22 cellular contexts compared by ENCODE assay signal in the genomic region with DNA sequence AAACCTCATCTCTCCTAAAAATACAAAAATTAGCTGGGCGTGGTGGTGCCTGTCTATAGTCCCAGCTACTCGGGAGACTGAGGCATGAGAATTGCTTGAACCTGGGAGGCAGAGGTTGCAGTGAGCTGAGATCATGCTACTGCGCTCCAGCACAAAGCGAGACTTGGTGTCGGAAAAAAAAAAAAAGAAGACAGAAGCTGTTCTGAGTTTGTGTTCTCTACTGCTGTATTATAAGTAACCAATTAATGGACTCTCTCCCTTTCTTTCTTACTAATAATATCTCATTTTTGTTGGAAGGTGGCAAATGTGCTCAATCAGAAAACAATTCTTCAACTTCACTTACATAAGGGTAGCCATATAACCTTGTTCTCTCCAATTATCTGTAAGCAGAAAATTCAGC. TPM values are rescaled to one million over a fixed set of nuclear protein-coding genes. Genes with fewer than 3 reads are reported as not detected.
DNase-seq lines count a peak whose midpoint lies in the region; ATAC-seq and TF ChIP-seq lines count a peak whose summit lies in the region.
"Had no signal": no experiment of that assay in that cellular context is flagged by ENCODE, and none has a peak within 500 bp of the region (broad histone marks: within the 10 kb centered on the region; RNA-seq: fewer than 3 reads in every experiment).

No MANE protein-coding gene starts in this region.

- H3K36me3 ChIP-seq in DND-41 (ENCODE audit: insufficient read depth, low read length) = peaks cover 12% of the 10 kb centered on the region
- H3K36me3 ChIP-seq in naive thymus-derived CD4-positive, alpha-beta T cell (ENCODE audit: control insufficient read depth in 2 of 3, insufficient read depth in 3 of 3, low read length in 3 of 3) = no peaks in the 10 kb centered on the region
- H3K36me3 ChIP-seq: adrenal gland, upper lobe of left lung had no signal

- no peak for DNase-seq in T-helper 2 cell treated with Interferon-gamma antibody and Interleukin-4, amounts not matched to agents 5 μg/mL and 100 μg/mL, for 36 hours (ENCODE audit: low spot score)
- DNase-seq in T-helper 2 cell (no peak), DND-41 (no peak), activated gamma-delta T cell (lab: John Stamatoyannopoulos, UW) (no peak), glutamatergic neuron (no peak)
- no peak for DNase-seq in activated naive CD8-positive, alpha-beta T cell treated with anti-CD3 and anti-CD28 coated beads, Interleukin-2, amount 50 U/mL, for 24 hours
- no peak for DNase-seq in naive thymus-derived CD4-positive, alpha-beta T cell
- DNase-seq: activated CD4-positive, alpha-beta T cell treated with anti-CD3 and anti-CD28 coated beads for 4 hours; adrenal gland; AML-193; MM.1S; NCI-H1436 treated with DMSO at 0.1 percent for 48 hours; NCI-H2171 treated with DMSO at 0.1 percent for 48 hours; nucleus accumbens; retina; spleen; stimulated activated CD4-positive, alpha-beta T cell treated with anti-CD3 and anti-CD28 coated beads, Interleukin-4, amount 100 ng/mL, for 24 hours; upper lobe of left lung had no signal

- intact Hi-C loops in naive thymus-derived CD4-positive, alpha-beta T cell (cut with micrococcal nuclease) = loop anchor here (2.0 kb wide), 3 partner anchors 14 to 164 kb away; a partner anchor contains a TSS

- H3K4me2 ChIP-seq in DND-41 (ENCODE audit: insufficient read depth, low read length) = 0 out of 2 replicates have a peak overlapping the region, but pooled peaks have one; percentile 12
- H3K4me2 ChIP-seq: GM23338 had no signal

- no peak for ATAC-seq in DND-41 (ENCODE audit: insufficient read depth, low read depth)
- no peak for ATAC-seq in activated naive CD8-positive, alpha-beta T cell treated with anti-CD3 and anti-CD28 coated beads, Interleukin-2, amount 50 U/mL, for 24 hours
- no peak for ATAC-seq in naive thymus-derived CD4-positive, alpha-beta T cell
- ATAC-seq in HG02981 (IDR thresholded peaks at IDR 0.05; ENCODE audit: unreplicated experiment) = no peak
- ATAC-seq: GM23338 had no signal

- H3K9me3 ChIP-seq in DND-41 (ENCODE audit: insufficient read depth, low read length, severe bottlenecking) = no peaks in the 10 kb centered on the region
- H3K9me3 ChIP-seq in naive thymus-derived CD4-positive, alpha-beta T cell (ENCODE audit: control insufficient read depth in 2 of 3, low read length in 3 of 3) = no peaks in the 10 kb centered on the region
- H3K9me3 ChIP-seq: adrenal gland, spleen, upper lobe of left lung had no signal

- CTCF ChIA-PET in naive thymus-derived CD4-positive, alpha-beta T cell (lab: Charles Lee) = interaction anchor here (0.9 to 1.6 kb wide), 3 partner anchors 14 to 209 kb away, joined by 3 to 9 read pairs (median 5); no protein-coding TSS in a partner anchor

- POLR2A ChIA-PET in naive thymus-derived CD4-positive, alpha-beta T cell (lab: Charles Lee) = interaction anchor here (1.3 to 5.1 kb wide), 3 partner anchors 8 to 164 kb away, joined by 3 to 41 read pairs (median 11); a partner anchor contains a TSS

- H3K27ac Mint-ChIP-seq in T-helper 2 cell treated with Interferon-gamma antibody and Interleukin-4, amounts not matched to agents 5 μg/mL and 100 μg/mL, for 36 hours = peak overlapping the region; percentile 22
- peak overlapping the region; percentile 49 for H3K27ac Mint-ChIP-seq in activated naive CD8-positive, alpha-beta T cell treated with anti-CD3 and anti-CD28 coated beads, Interleukin-2, amount 50 U/mL, for 24 hours
- H3K27ac Mint-ChIP-seq in naive thymus-derived CD4-positive, alpha-beta T cell = peak overlapping the region; percentile 27 to 90 (median 76)
- no peak overlapping the region for H3K27ac Mint-ChIP-seq in glutamatergic neuron (ENCODE audit: unreplicated experiment)
- H3K27ac Mint-ChIP-seq: dendritic cell treated with granulocyte-macrophage colony-stimulating factor and Interleukin-4, amounts not matched to agents 40 ng/mL and 50 ng/mL, for 4 days; GM23338 had no signal

- H3K4me3 ChIP-seq in DND-41 (ENCODE audit: low read depth in 1 of 2, low read length in 2 of 2) = no peak overlapping the region
- no peak overlapping the region for H3K4me3 ChIP-seq in naive thymus-derived CD4-positive, alpha-beta T cell (ENCODE audit: low read length)
- H3K4me3 ChIP-seq: adrenal gland, GM23338, spleen, upper lobe of left lung had no signal

- H3K9me3 Mint-ChIP-seq in T-helper 2 cell treated with Interferon-gamma antibody and Interleukin-4, amounts not matched to agents 5 μg/mL and 100 μg/mL, for 36 hours = no peaks in the 10 kb centered on the region
- H3K9me3 Mint-ChIP-seq in activated naive CD8-positive, alpha-beta T cell treated with anti-CD3 and anti-CD28 coated beads, Interleukin-2, amount 50 U/mL, for 24 hours = no peaks in the 10 kb centered on the region
- no peaks in the 10 kb centered on the region for H3K9me3 Mint-ChIP-seq in naive thymus-derived CD4-positive, alpha-beta T cell
- H3K9me3 Mint-ChIP-seq in glutamatergic neuron (ENCODE audit: unreplicated experiment) = no peaks in the 10 kb centered on the region
- H3K9me3 Mint-ChIP-seq: dendritic cell treated with granulocyte-macrophage colony-stimulating factor and Interleukin-4, amounts not matched to agents 40 ng/mL and 50 ng/mL, for 4 days; GM23338 had no signal

- H3K4me1 ChIP-seq in DND-41 (ENCODE audit: insufficient read depth, low read length) = peaks cover 43% of the 10 kb centered on the region
- peaks cover 18 to 27% of the 10 kb centered on the region in 2 donors for H3K4me1 ChIP-seq in naive thymus-derived CD4-positive, alpha-beta T cell (ENCODE audit: control insufficient read depth in 2 of 2, insufficient read depth in 2 of 2, low read length in 2 of 2)

- H3K79me2 ChIP-seq in DND-41 (ENCODE audit: insufficient read depth, low read length) = peaks cover 100% of the 10 kb centered on the region

- H3K27ac ChIP-seq in DND-41 (ENCODE audit: low read length) = no peak overlapping the region
- peak overlapping the region; percentile 3 for H3K27ac ChIP-seq in naive thymus-derived CD4-positive, alpha-beta T cell (ENCODE audit: low read depth, low read length)
- H3K27ac ChIP-seq: 22Rv1, adrenal gland had no signal

- H3K4me1 Mint-ChIP-seq in T-helper 2 cell treated with Interferon-gamma antibody and Interleukin-4, amounts not matched to agents 5 μg/mL and 100 μg/mL, for 36 hours (ENCODE audit: low read depth) = peaks cover 50% of the 10 kb centered on the region
- peaks cover 78% of the 10 kb centered on the region for H3K4me1 Mint-ChIP-seq in activated naive CD8-positive, alpha-beta T cell treated with anti-CD3 and anti-CD28 coated beads, Interleukin-2, amount 50 U/mL, for 24 hours
- peaks cover 26 to 92% (median 81%) of the 10 kb centered on the region in 7 donors for H3K4me1 Mint-ChIP-seq in naive thymus-derived CD4-positive, alpha-beta T cell
- H3K4me1 Mint-ChIP-seq in glutamatergic neuron (ENCODE audit: low read depth, unreplicated experiment) = no peaks in the 10 kb centered on the region

- TF ChIP-seq CTCF in DND-41 (IDR thresholded peaks at IDR 0.05; ENCODE audit: borderline replicate concordance, extremely low read depth, low read length, poor library complexity, severe bottlenecking) (no peak), glutamatergic neuron (IDR thresholded peaks at IDR 0.05; ENCODE audit: partially characterized antibody, unreplicated experiment) (no peak)

- peaks cover 76% of the 10 kb centered on the region for H4K20me1 ChIP-seq in DND-41 (ENCODE audit: insufficient read depth, low read length)

- H3K36me3 Mint-ChIP-seq in T-helper 2 cell treated with Interferon-gamma antibody and Interleukin-4, amounts not matched to agents 5 μg/mL and 100 μg/mL, for 36 hours (ENCODE audit: low read depth) = peaks cover 14% of the 10 kb centered on the region
- peaks cover 17% of the 10 kb centered on the region for H3K36me3 Mint-ChIP-seq in activated naive CD8-positive, alpha-beta T cell treated with anti-CD3 and anti-CD28 coated beads, Interleukin-2, amount 50 U/mL, for 24 hours (ENCODE audit: low read depth)
- H3K36me3 Mint-ChIP-seq in naive thymus-derived CD4-positive, alpha-beta T cell = peaks cover 0 to 10% (median 5%) of the 10 kb centered on the region in 5 donors
- H3K36me3 Mint-ChIP-seq in glutamatergic neuron (ENCODE audit: unreplicated experiment) = no peaks in the 10 kb centered on the region

- no peaks in the 10 kb centered on the region for H3K27me3 ChIP-seq in DND-41 (ENCODE audit: insufficient read depth, low read length, poor library complexity)
- H3K27me3 ChIP-seq in naive thymus-derived CD4-positive, alpha-beta T cell (ENCODE audit: control insufficient read depth in 2 of 2, insufficient read depth in 2 of 2, low read length in 2 of 2) = no peaks in the 10 kb centered on the region
- H3K27me3 ChIP-seq: adrenal gland, spleen, upper lobe of left lung had no signal

- H3K27me3 Mint-ChIP-seq in T-helper 2 cell treated with Interferon-gamma antibody and Interleukin-4, amounts not matched to agents 5 μg/mL and 100 μg/mL, for 36 hours (ENCODE audit: low read depth) = no peaks in the 10 kb centered on the region
- H3K27me3 Mint-ChIP-seq in activated naive CD8-positive, alpha-beta T cell treated with anti-CD3 and anti-CD28 coated beads, Interleukin-2, amount 50 U/mL, for 24 hours = no peaks in the 10 kb centered on the region
- no peaks in the 10 kb centered on the region for H3K27me3 Mint-ChIP-seq in naive thymus-derived CD4-positive, alpha-beta T cell
- H3K27me3 Mint-ChIP-seq in glutamatergic neuron (ENCODE audit: unreplicated experiment) = no peaks in the 10 kb centered on the region
- H3K27me3 Mint-ChIP-seq: dendritic cell treated with granulocyte-macrophage colony-stimulating factor and Interleukin-4, amounts not matched to agents 40 ng/mL and 50 ng/mL, for 4 days had no signal

- no peak overlapping the region for H3K9ac ChIP-seq in DND-41 (ENCODE audit: low read depth, low read length)

- H2AFZ ChIP-seq in DND-41 (ENCODE audit: low read depth, low read length) = no peak overlapping the region
- H2AFZ ChIP-seq: GM23338 had no signal

- no peak overlapping the region for H3K4me3 Mint-ChIP-seq in T-helper 2 cell treated with Interferon-gamma antibody and Interleukin-4, amounts not matched to agents 5 μg/mL and 100 μg/mL, for 36 hours
- peak overlapping the region; percentile 6 for H3K4me3 Mint-ChIP-seq in activated naive CD8-positive, alpha-beta T cell treated with anti-CD3 and anti-CD28 coated beads, Interleukin-2, amount 50 U/mL, for 24 hours
- peak overlapping the region in 3 of 10 donors; percentile 12 to 27 (median 15) for H3K4me3 Mint-ChIP-seq in naive thymus-derived CD4-positive, alpha-beta T cell
- H3K4me3 Mint-ChIP-seq in glutamatergic neuron (ENCODE audit: unreplicated experiment) = no peak overlapping the region
- H3K4me3 Mint-ChIP-seq: dendritic cell treated with granulocyte-macrophage colony-stimulating factor and Interleukin-4, amounts not matched to agents 40 ng/mL and 50 ng/mL, for 4 days; GM23338 had no signal

RNA-seq across cellular contexts. Expression of a gene that starts 7.4 kb away (rescaled TPM):
- 10 to 100 TPM; 36.6 to 51.3 (median 48.5) TPM for total RNA-seq in naive thymus-derived CD4-positive, alpha-beta T cell
- polyA plus RNA-seq in naive thymus-derived CD4-positive, alpha-beta T cell = 10 to 100 TPM; 45.7 to 64.8 TPM
- 35.9 TPM for total RNA-seq in glutamatergic neuron (ENCODE audit: unreplicated experiment)

RNA-seq across cellular contexts. Expression of a gene that starts 54.1 kb away (rescaled TPM):
- 10 to 100 TPM; 12.7 to 23.3 (median 14.7) TPM for total RNA-seq in naive thymus-derived CD4-positive, alpha-beta T cell
- 10 to 100 TPM; 20.4 to 21.5 TPM for polyA plus RNA-seq in naive thymus-derived CD4-positive, alpha-beta T cell
- 26.4 TPM for total RNA-seq in glutamatergic neuron (ENCODE audit: unreplicated experiment)
